Comparison of ENCODE assay signal across 32 cellular contexts in genomic region chr2:128894896-128895295, GRCh38.
"Had no signal": no experiment of that assay in that cellular context is flagged by ENCODE, and none has a peak within 500 bp of the region (broad histone marks: within the 10 kb centered on the region; RNA-seq: fewer than 3 reads in every experiment).

No MANE protein-coding gene starts in this region.

- H3K4me3 Mint-ChIP-seq: naive thymus-derived CD8-positive, alpha-beta T cell; natural killer cell treated with Interleukin-12 subunit alpha and Interleukin-12 subunit beta and Interleukin-15 and Interleukin-18, amount 100 ng/mL, for 72 hours; nephron progenitor cell; neural crest cell; stimulated activated memory B cell treated with anti-CD40 and anti-IgM and Interleukin-4, amounts not matched to agents 10 μg/mL and 1 μg/mL and 100 μg/mL, for 72 hours; stimulated activated naive CD8-positive, alpha-beta T cell treated with anti-CD3 and anti-CD28 coated beads, Interleukin-15, amount 100 ng/mL, for 72 hours; type B pancreatic cell had no signal

- H3K27me3 Mint-ChIP-seq: progenitor cell of endocrine pancreas; stimulated activated memory B cell treated with anti-CD40 and anti-IgM and Interleukin-4, amounts not matched to agents 10 μg/mL and 1 μg/mL and 100 μg/mL, for 72 hours; stimulated activated naive CD8-positive, alpha-beta T cell treated with anti-CD3 and anti-CD28 coated beads, Interleukin-15, amount 100 ng/mL, for 72 hours; type B pancreatic cell had no signal

- H3K27ac Mint-ChIP-seq: naive thymus-derived CD8-positive, alpha-beta T cell; natural killer cell treated with Interleukin-12 subunit alpha and Interleukin-12 subunit beta and Interleukin-15 and Interleukin-18, amount 100 ng/mL, for 72 hours; nephron progenitor cell; progenitor cell of endocrine pancreas; stimulated activated memory B cell treated with anti-CD40 and anti-IgM and Interleukin-4, amounts not matched to agents 10 μg/mL and 1 μg/mL and 100 μg/mL, for 72 hours; stimulated activated naive CD8-positive, alpha-beta T cell treated with anti-CD3 and anti-CD28 coated beads, Interleukin-15, amount 100 ng/mL, for 72 hours; type B pancreatic cell had no signal

- H3K36me3 ChIP-seq: neutrophil, ovary, right lobe of liver, sigmoid colon, suprapubic skin, tibial artery, transverse colon, upper lobe of right lung, uterus had no signal

- H3K9me3 Mint-ChIP-seq: stimulated activated naive CD8-positive, alpha-beta T cell treated with anti-CD3 and anti-CD28 coated beads, Interleukin-15, amount 100 ng/mL, for 72 hours had no signal

- H3K36me3 Mint-ChIP-seq: naive thymus-derived CD8-positive, alpha-beta T cell; natural killer cell treated with Interleukin-12 subunit alpha and Interleukin-12 subunit beta and Interleukin-15 and Interleukin-18, amount 100 ng/mL, for 72 hours; stimulated activated memory B cell treated with anti-CD40 and anti-IgM and Interleukin-4, amounts not matched to agents 10 μg/mL and 1 μg/mL and 100 μg/mL, for 72 hours; type B pancreatic cell had no signal

- H3K4me1 ChIP-seq: parathyroid adenoma, psoas muscle, right lobe of liver, sigmoid colon, suprapubic skin, testis, tibial artery, transverse colon, upper lobe of right lung, uterus had no signal

- H3K27me3 ChIP-seq: neutrophil, ovary, right lobe of liver, sigmoid colon, suprapubic skin, testis, tibial artery, transverse colon, upper lobe of right lung, uterus had no signal

- H3K9me3 ChIP-seq: neutrophil, ovary, psoas muscle, right lobe of liver, sigmoid colon, suprapubic skin, testis, tibial artery, transverse colon, upper lobe of right lung, uterus had no signal

- DNase-seq: naive thymus-derived CD8-positive, alpha-beta T cell; nephron progenitor cell; nucleus accumbens; ovary; posterior cingulate gyrus; psoas muscle; right cardiac atrium; right lobe of liver; sigmoid colon; small intestine; stimulated activated CD4-positive, alpha-beta T cell treated with anti-CD3 and anti-CD28 coated beads, Interleukin-15, amount 100 ng/mL, for 24 hours; stimulated activated CD4-positive, alpha-beta T cell treated with anti-CD3 and anti-CD28 coated beads, Interleukin-2, amount 100 ng/mL, for 24 hours; stimulated activated CD4-positive, alpha-beta T cell treated with anti-CD3 and anti-CD28 coated beads, Interleukin-2, amount 100 ng/mL, for 48 hours; stimulated activated CD4-positive, alpha-beta T cell treated with anti-CD3 and anti-CD28 coated beads, Interleukin-4, amount 100 ng/mL, for 24 hours; stimulated activated CD8-positive, alpha-beta memory T cell treated with anti-CD3 and anti-CD28 coated beads, Interleukin-4, amount 100 ng/mL, for 48 hours; stimulated activated naive CD4-positive, alpha-beta T cell; stimulated activated naive CD8-positive, alpha-beta T cell treated with anti-CD3 and anti-CD28 coated beads, Interleukin-15, amount 100 ng/mL, for 72 hours; stimulated activated naive CD8-positive, alpha-beta T cell treated with anti-CD3 and anti-CD28 coated beads, Interleukin-15, Interleukin-2, amounts not matched to agents 100 U/mL and 50 U/mL, for 24 hours; substantia nigra; testis; tibial artery; transverse colon; upper lobe of right lung; uterus had no signal

- H3K4me3 ChIP-seq: ovary, psoas muscle, right lobe of liver, sigmoid colon, suprapubic skin, testis, tibial artery, transverse colon, upper lobe of right lung, uterus had no signal

- H3K27ac ChIP-seq: neutrophil, ovary, parathyroid adenoma, psoas muscle, right lobe of liver, sigmoid colon, suprapubic skin, testis, tibial artery, transverse colon, upper lobe of right lung, uterus had no signal

- H3K4me1 Mint-ChIP-seq: naive thymus-derived CD8-positive, alpha-beta T cell; nephron progenitor cell; neural crest cell; stimulated activated memory B cell treated with anti-CD40 and anti-IgM and Interleukin-4, amounts not matched to agents 10 μg/mL and 1 μg/mL and 100 μg/mL, for 72 hours; stimulated activated naive CD8-positive, alpha-beta T cell treated with anti-CD3 and anti-CD28 coated beads, Interleukin-15, amount 100 ng/mL, for 72 hours had no signal

- ATAC-seq: naive thymus-derived CD8-positive, alpha-beta T cell; psoas muscle; right cardiac atrium; right lobe of liver; stimulated activated memory B cell treated with anti-CD40 and anti-IgM and Interleukin-4, amounts not matched to agents 10 μg/mL and 1 μg/mL and 100 μg/mL, for 72 hours; stimulated activated naive CD8-positive, alpha-beta T cell treated with anti-CD3 and anti-CD28 coated beads, Interleukin-15, amount 100 ng/mL, for 72 hours; stimulated activated naive CD8-positive, alpha-beta T cell treated with anti-CD3 and anti-CD28 coated beads, Interleukin-15, Interleukin-2, amounts not matched to agents 100 U/mL and 50 U/mL, for 24 hours; upper lobe of right lung had no signal
